In the genomic region with DNA sequence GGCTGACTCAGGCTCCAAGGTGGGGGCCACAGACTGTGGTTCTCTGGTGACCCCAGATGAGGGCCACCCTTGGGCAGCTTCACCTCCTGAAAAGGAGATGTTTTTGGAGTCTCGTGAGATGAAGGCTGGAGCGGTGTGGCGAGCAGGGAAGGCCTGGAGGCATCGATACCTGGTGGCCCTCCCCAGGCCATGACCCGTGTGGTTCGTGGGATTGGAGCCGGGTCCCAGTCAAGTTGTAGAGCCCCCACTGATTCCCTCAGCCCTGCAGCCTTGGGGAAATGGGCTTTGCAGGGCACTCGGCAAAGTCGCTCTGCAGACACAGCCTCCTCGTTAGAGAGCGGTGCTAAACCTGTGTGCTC, we compare ENCODE assay signal across 11 cellular contexts.
"Had no signal": no experiment of that assay in that cellular context is flagged by ENCODE, and none has a peak within 500 bp of the region (broad histone marks: within the 10 kb centered on the region; RNA-seq: fewer than 3 reads in every experiment).

No MANE protein-coding gene starts in this region.

- DNase-seq: activated CD4-positive, alpha-beta T cell treated with anti-CD3 and anti-CD28 coated beads for 4 hours; activated naive CD8-positive, alpha-beta T cell treated with anti-CD3 and anti-CD28 coated beads, Interleukin-2, amount 50 U/mL, for 24 hours; activated T-cell treated with anti-CD3 and anti-CD28 coated beads, Interleukin-2, amount 50 U/mL, for 72 hours; effector CD8-positive, alpha-beta T cell; gastrocnemius medialis; lower lobe of right lung; naive B cell; psoas muscle; stimulated activated CD4-positive, alpha-beta T cell treated with anti-CD3 and anti-CD28 coated beads, Interleukin-2, amount 100 ng/mL, for 48 hours; T1000 had no signal

- ATAC-seq: activated naive CD8-positive, alpha-beta T cell treated with anti-CD3 and anti-CD28 coated beads, Interleukin-2, amount 50 U/mL, for 24 hours; activated T-cell treated with anti-CD3 and anti-CD28 coated beads, Interleukin-2, amount 50 U/mL, for 72 hours; gastrocnemius medialis; lower lobe of right lung; psoas muscle had no signal

- H3K36me3 Mint-ChIP-seq: naive B cell had no signal

- H3K27me3 Mint-ChIP-seq: activated naive CD8-positive, alpha-beta T cell treated with anti-CD3 and anti-CD28 coated beads, Interleukin-2, amount 50 U/mL, for 24 hours; naive B cell; stimulated activated naive CD8-positive, alpha-beta T cell treated with anti-CD3 and anti-CD28 coated beads, Interleukin-15, Interleukin-2, amounts not matched to agents 100 ng/mL and 50 ng/mL, for 24 hours had no signal

- H3K27ac Mint-ChIP-seq: activated naive CD8-positive, alpha-beta T cell treated with anti-CD3 and anti-CD28 coated beads, Interleukin-2, amount 50 U/mL, for 24 hours; activated T-cell treated with anti-CD3 and anti-CD28 coated beads, Interleukin-2, amount 50 U/mL, for 72 hours; naive B cell; stimulated activated naive CD8-positive, alpha-beta T cell treated with anti-CD3 and anti-CD28 coated beads, Interleukin-15, Interleukin-2, amounts not matched to agents 100 ng/mL and 50 ng/mL, for 24 hours had no signal

- H3K9me3 Mint-ChIP-seq: activated naive CD8-positive, alpha-beta T cell treated with anti-CD3 and anti-CD28 coated beads, Interleukin-2, amount 50 U/mL, for 24 hours; activated T-cell treated with anti-CD3 and anti-CD28 coated beads, Interleukin-2, amount 50 U/mL, for 72 hours; stimulated activated naive CD8-positive, alpha-beta T cell treated with anti-CD3 and anti-CD28 coated beads, Interleukin-15, Interleukin-2, amounts not matched to agents 100 ng/mL and 50 ng/mL, for 24 hours had no signal

- H3K4me1 Mint-ChIP-seq: activated naive CD8-positive, alpha-beta T cell treated with anti-CD3 and anti-CD28 coated beads, Interleukin-2, amount 50 U/mL, for 24 hours; naive B cell had no signal

- H3K4me3 Mint-ChIP-seq: activated naive CD8-positive, alpha-beta T cell treated with anti-CD3 and anti-CD28 coated beads, Interleukin-2, amount 50 U/mL, for 24 hours; activated T-cell treated with anti-CD3 and anti-CD28 coated beads, Interleukin-2, amount 50 U/mL, for 72 hours; naive B cell; stimulated activated naive CD8-positive, alpha-beta T cell treated with anti-CD3 and anti-CD28 coated beads, Interleukin-15, Interleukin-2, amounts not matched to agents 100 ng/mL and 50 ng/mL, for 24 hours had no signal
